Comparison of ENCODE assay signal across 11 cellular contexts in the genomic region with DNA sequence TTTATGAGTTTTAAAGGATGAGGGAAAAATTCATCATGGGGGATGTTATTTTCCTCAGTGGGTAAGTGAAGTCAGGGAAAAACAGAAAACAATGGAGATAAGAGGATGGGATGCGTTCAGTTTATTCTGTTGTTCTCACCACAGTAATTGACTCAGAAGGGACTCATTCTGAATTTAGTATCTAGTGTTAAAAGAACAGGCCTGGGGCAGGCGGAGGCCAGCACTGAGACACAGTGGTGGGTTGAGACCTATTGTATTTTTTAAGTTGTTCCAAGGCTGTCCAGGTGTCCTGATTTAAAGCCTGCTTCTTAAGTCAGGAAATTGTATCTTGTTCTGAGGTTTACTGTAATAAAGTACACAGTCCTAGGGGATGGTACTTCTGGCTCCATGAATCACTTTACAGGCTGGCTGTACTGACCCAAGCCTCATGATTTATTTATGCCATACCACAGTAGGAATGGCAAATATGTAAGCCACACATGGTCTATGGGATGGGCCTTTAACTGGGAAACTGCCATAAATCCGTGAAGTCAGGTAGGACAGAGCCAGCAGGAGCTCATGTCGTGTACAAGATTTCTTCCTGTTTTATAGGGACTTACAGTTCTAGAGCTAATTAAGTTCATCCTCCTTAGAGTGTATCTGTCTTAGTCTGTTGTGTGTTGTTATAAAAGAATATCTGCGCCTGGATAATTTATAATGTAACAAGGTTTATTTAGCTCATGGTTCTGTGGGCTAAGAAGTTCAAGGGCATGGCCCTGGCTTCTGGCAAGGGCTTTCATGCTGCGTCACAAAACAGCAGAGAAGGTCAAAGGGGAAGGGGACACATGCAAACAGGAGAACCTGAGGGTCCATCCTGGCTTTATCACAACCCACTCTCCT.
DNase-seq lines count a peak whose midpoint lies in the region; ATAC-seq and TF ChIP-seq lines count a peak whose summit lies in the region.
"Had no signal": no experiment of that assay in that cellular context is flagged by ENCODE, and none has a peak within 500 bp of the region (broad histone marks: within the 10 kb centered on the region; RNA-seq: fewer than 3 reads in every experiment).

No MANE protein-coding gene starts in this region.

- peaks cover 4% of the 10 kb centered on the region for H3K4me1 ChIP-seq in psoas muscle

- no peak for TF ChIP-seq CTCF in psoas muscle (IDR thresholded peaks at IDR 0.05)

- intact Hi-C loops in psoas muscle (cut with DNase I): loop anchor here in 1 of 2 donors (2.0 kb wide), 1 partner anchor 17 kb away; no protein-coding TSS in a partner anchor

- peak; percentile 98 for ATAC-seq in SK-N-SH treated with all-trans-retinoic acid at 6 μM for 48 hours
- ATAC-seq in psoas muscle: peak; percentile 78 to 97 (median 96)
- ATAC-seq in HG03097 (IDR thresholded peaks at IDR 0.05; ENCODE audit: low FRiP score, unreplicated experiment): no peak
- no peak for ATAC-seq in HG03135 (IDR thresholded peaks at IDR 0.05; ENCODE audit: unreplicated experiment)
- ATAC-seq: activated T-helper 17 cell treated with anti-CD3 and anti-CD28 coated beads, Interleukin-2, amount 50 U/mL, for 72 hours had no signal

- no peaks in the 10 kb centered on the region for H3K36me3 ChIP-seq in psoas muscle (ENCODE audit: insufficient read depth in 1 of 2, low read depth in 1 of 2)

- no peak overlapping the region for H3K4me3 ChIP-seq in psoas muscle

- peak; percentile 89 for DNase-seq in GM04504 (ENCODE audit: low read depth)
- peak; percentile 88 for DNase-seq in glomerular visceral epithelial cell (ENCODE audit: extremely low spot score)
- DNase-seq in psoas muscle: no peak
- no peak for DNase-seq in NK-92 (lab: John Stamatoyannopoulos, UW; ENCODE audit: unreplicated experiment)
- DNase-seq in SK-N-DZ (ENCODE audit: low spot score): no peak
- DNase-seq: erythroblast, NCI-H1930 had no signal

- H3K27me3 ChIP-seq in psoas muscle (ENCODE audit: insufficient read depth in 3 of 3, low read length in 2 of 3): no peaks in the 10 kb centered on the region

- H3K27ac ChIP-seq in psoas muscle: peak overlapping the region; percentile 64

- H3K9me3 ChIP-seq in psoas muscle: no peaks in the 10 kb centered on the region

- 66 to 73% (median 71%) methylated on average over 6 of the region's 6 CpGs for WGBS in psoas muscle, 3 donors

TF ChIP-seq in SK-N-SH treated with all-trans-retinoic acid at 6 μM for 48 hours, 23 proteins besides CTCF, POLR2A, EP300 and RAD21:
- TF ChIP-seq ISL1 (CRISPR knock-in tag; IDR thresholded peaks at IDR 0.05) (peak; percentile 72), OSR1 (CRISPR knock-in tag; IDR thresholded peaks at IDR 0.05) (no peak), RARB (CRISPR knock-in tag; IDR thresholded peaks at IDR 0.05) (no peak), BACH2 (CRISPR knock-in tag; IDR thresholded peaks at IDR 0.05; ENCODE audit: borderline replicate concordance) (no peak)
TF ChIP-seq in SK-N-SH treated with all-trans-retinoic acid at 6 μM for 48 hours: peak in this region for 1.

Comparison
In these comparisons a context has a peak if more than half of its experiments do, and no peak if none do; other contexts are left out.
1. DNase-seq: peak in GM04504 (single experiment) and glomerular visceral epithelial cell (single experiment); none in psoas muscle (0 of 2), NK-92 (single experiment) and SK-N-DZ (single experiment).
2. ATAC-seq: peak in SK-N-SH treated with all-trans-retinoic acid at 6 μM for 48 hours (single experiment) and psoas muscle (4 of 4); none in HG03097 (single experiment) and HG03135 (single experiment).